Comparison of ENCODE assay signal across 1 cellular context in genomic region chr2:28155627-28156026, GRCh38.
TF ChIP-seq lines count a peak whose summit lies in the region.

No MANE protein-coding gene starts in this region.

TF ChIP-seq in K562, 482 proteins besides CTCF, POLR2A, EP300 and RAD21 (continued from another document):
- TF ChIP-seq ZBTB40 (IDR thresholded peaks at IDR 0.05) (no peak), ZBTB40 (CRISPR knock-in tag; IDR thresholded peaks at IDR 0.05) (no peak), STAT5B (CRISPR knock-in tag; IDR thresholded peaks at IDR 0.05) (no peak), ZNF76 (CRISPR knock-in tag; IDR thresholded peaks at IDR 0.05; ENCODE audit: borderline replicate concordance) (no peak), SREBF1 (IDR thresholded peaks at IDR 0.05; ENCODE audit: borderline replicate concordance, low read depth, low read length) (no peak), SMC3 (conservative IDR thresholded peaks at IDR 0.05; ENCODE audit: insufficient read depth, low read depth, low read length) (peak; percentile 80), TEAD2 (tag; IDR thresholded peaks at IDR 0.05) (peak; percentile 72; the same call in 1 of the 2 replicates), RCOR1 (IDR thresholded peaks at IDR 0.05; ENCODE audit: borderline replicate concordance in 1 of 2, low read depth in 2 of 2, low read length in 2 of 2) (peak in 1 of 2 experiments; percentile 10; a peak in 1 of 4 replicates), SRSF9 (IDR thresholded peaks at IDR 0.05; ENCODE audit: borderline replicate concordance, low read depth, low read length) (no peak), HNRNPLL (IDR thresholded peaks at IDR 0.05; ENCODE audit: low read depth, low read length, poor library complexity, severe bottlenecking) (no peak), ZNF263 (CRISPR knock-in tag; IDR thresholded peaks at IDR 0.05; ENCODE audit: borderline replicate concordance) (no peak), MTA3 (IDR thresholded peaks at IDR 0.05; ENCODE audit: borderline replicate concordance) (0 out of 2 replicates have a peak, but pooled peaks have one; percentile 42), LEF1 (IDR thresholded peaks at IDR 0.05) (0 out of 2 replicates have a peak, but pooled peaks have one; percentile 17), ZEB2 (IDR thresholded peaks at IDR 0.05) (peak; percentile 33; the same call in 1 of the 2 replicates), ATF3 (IDR thresholded peaks at IDR 0.05) (no peak), ATF3 (CRISPR knock-in tag; conservative IDR thresholded peaks at IDR 0.05) (no peak), MYNN (IDR thresholded peaks at IDR 0.05) (no peak), MYNN (CRISPR knock-in tag; IDR thresholded peaks at IDR 0.05) (no peak), ZNF253 (CRISPR knock-in tag; conservative IDR thresholded peaks at IDR 0.05) (no peak), COPS2 (conservative IDR thresholded peaks at IDR 0.05) (no peak), HDAC1 (IDR thresholded peaks at IDR 0.05) (no peak), ARNT (IDR thresholded peaks at IDR 0.05) (peak in 1 of 2 experiments; percentile 34; a peak in 1 of 4 replicates), CBX5 (IDR thresholded peaks at IDR 0.05; ENCODE audit: borderline replicate concordance, low read depth) (peak; percentile 96), TEAD1 (CRISPR knock-in tag; IDR thresholded peaks at IDR 0.05) (peak; percentile 30 to 92; a peak in 3 of 4 replicates), MED1 (CRISPR knock-in tag; IDR thresholded peaks at IDR 0.05; ENCODE audit: borderline replicate concordance) (no peak), CBX8 (IDR thresholded peaks at IDR 0.05; ENCODE audit: borderline replicate concordance, extremely low read depth, low read depth, low read length, poor library complexity, severe bottlenecking) (no peak), ARID2 (IDR thresholded peaks at IDR 0.05) (peak; percentile 57; the same call in 1 of the 2 replicates), TARDBP (IDR thresholded peaks at IDR 0.05) (no peak), CBX3 (IDR thresholded peaks at IDR 0.05; ENCODE audit: borderline replicate concordance in 1 of 2, low read length in 2 of 2) (peak in 1 of 2 experiments; percentile 99; a peak in 2 of 3 replicates)
- TF ChIP-seq, protein P1, sequence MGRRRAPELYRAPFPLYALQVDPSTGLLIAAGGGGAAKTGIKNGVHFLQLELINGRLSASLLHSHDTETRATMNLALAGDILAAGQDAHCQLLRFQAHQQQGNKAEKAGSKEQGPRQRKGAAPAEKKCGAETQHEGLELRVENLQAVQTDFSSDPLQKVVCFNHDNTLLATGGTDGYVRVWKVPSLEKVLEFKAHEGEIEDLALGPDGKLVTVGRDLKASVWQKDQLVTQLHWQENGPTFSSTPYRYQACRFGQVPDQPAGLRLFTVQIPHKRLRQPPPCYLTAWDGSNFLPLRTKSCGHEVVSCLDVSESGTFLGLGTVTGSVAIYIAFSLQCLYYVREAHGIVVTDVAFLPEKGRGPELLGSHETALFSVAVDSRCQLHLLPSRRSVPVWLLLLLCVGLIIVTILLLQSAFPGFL (CRISPR knock-in tag; IDR thresholded peaks at IDR 0.05) = no peak
- TF ChIP-seq, protein P2, sequence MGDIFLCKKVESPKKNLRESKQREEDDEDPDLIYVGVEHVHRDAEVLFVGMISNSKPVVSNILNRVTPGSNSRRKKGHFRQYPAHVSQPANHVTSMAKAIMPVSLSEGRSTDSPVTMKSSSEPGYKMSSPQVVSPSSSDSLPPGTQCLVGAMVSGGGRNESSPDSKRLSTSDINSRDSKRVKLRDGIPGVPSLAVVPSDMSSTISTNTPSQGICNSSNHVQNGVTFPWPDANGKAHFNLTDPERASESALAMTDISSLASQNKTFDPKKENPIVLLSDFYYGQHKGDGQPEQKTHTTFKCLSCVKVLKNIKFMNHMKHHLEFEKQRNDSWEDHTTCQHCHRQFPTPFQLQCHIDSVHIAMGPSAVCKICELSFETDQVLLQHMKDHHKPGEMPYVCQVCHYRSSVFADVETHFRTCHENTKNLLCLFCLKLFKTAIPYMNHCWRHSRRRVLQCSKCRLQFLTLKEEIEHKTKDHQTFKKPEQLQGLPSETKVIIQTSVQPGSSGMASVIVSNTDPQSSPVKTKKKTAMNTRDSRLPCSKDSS (IDR thresholded peaks at IDR 0.05; ENCODE audit: low read depth, partially characterized antibody) = peak; percentile 83
